Comparison of ENCODE assay signal across 22 cellular contexts in genomic region chr15:82968066-82968465, GRCh38. TPM values are rescaled to one million over a fixed set of nuclear protein-coding genes. Genes with fewer than 3 reads are reported as not detected.
DNase-seq lines count a peak whose midpoint lies in the region; ATAC-seq and TF ChIP-seq lines count a peak whose summit lies in the region.
"Had no signal": no experiment of that assay in that cellular context is flagged by ENCODE, and none has a peak within 500 bp of the region (broad histone marks: within the 10 kb centered on the region; RNA-seq: fewer than 3 reads in every experiment).

No MANE protein-coding gene starts in this region.

- H3K36me3 ChIP-seq in trophoblast cell (ENCODE audit: control insufficient read depth in 1 of 2, insufficient read depth in 2 of 2, low read length in 2 of 2) (no peaks in the 10 kb centered on the region), Karpas-422 (ENCODE audit: insufficient read depth, low read length) (no peaks in the 10 kb centered on the region)
- H3K36me3 ChIP-seq: cardiac muscle cell, esophagus muscularis mucosa, left lung, pancreas, SJSA1, spleen had no signal

- H3K79me1 ChIP-seq in trophoblast cell (ENCODE audit: low read length): peaks cover 2% of the 10 kb centered on the region

- no peak overlapping the region for H2AK5ac ChIP-seq in trophoblast cell (ENCODE audit: low read length)

- H2BK12ac ChIP-seq in trophoblast cell (ENCODE audit: low read length): no peak overlapping the region

- no peak overlapping the region for H4K8ac ChIP-seq in trophoblast cell (ENCODE audit: low read depth, low read length)

- H3K4me3 ChIP-seq in astrocyte of the spinal cord (ENCODE audit: low read depth, low read length): no peak overlapping the region
- H3K4me3 ChIP-seq in trophoblast cell (ENCODE audit: low read depth, low read length): no peak overlapping the region
- no peak overlapping the region for H3K4me3 ChIP-seq in Karpas-422 (ENCODE audit: low read length)
- H3K4me3 ChIP-seq: cardiac muscle cell, esophagus muscularis mucosa, left lung, pancreas, SJSA1, spleen had no signal

- no peak overlapping the region for H3K4me3 Mint-ChIP-seq in activated CD4-positive, alpha-beta T cell treated with anti-CD3 and anti-CD28 coated beads, Interleukin-2, amount 10 ng/mL, durations not matched to agents 24 days and 14 days
- H3K4me3 Mint-ChIP-seq: activated CD4-positive, alpha-beta T cell treated with anti-CD3 and anti-CD28 coated beads for 36 hours; stimulated activated naive B cell treated with anti-CD40 and anti-IgM and Interleukin-4, amounts not matched to agents 10 μg/mL and 1 μg/mL and 100 μg/mL, for 72 hours; type B pancreatic cell had no signal

- in situ Hi-C loops in astrocyte of the spinal cord (cut with HindIII; ENCODE audit: low sequenced_read_pairs): no loop called here

- H3K27ac ChIP-seq in trophoblast cell (ENCODE audit: low read depth, low read length) (no peak overlapping the region), Karpas-422 (ENCODE audit: low read length) (no peak overlapping the region)
- H3K27ac ChIP-seq: C4-2B, cardiac muscle cell, esophagus muscularis mucosa, left lung, pancreas, SJSA1, spleen had no signal

- WGBS in trophoblast cell (ENCODE audit: extremely low coverage, insufficient coverage, insufficient read length): no CpG with 5 or more reads among the region's 4 CpGs

- intact Hi-C loops in posterior cingulate gyrus (cut with DNase I): no loop called here
- intact Hi-C loops in activated CD4-positive, alpha-beta T cell treated with anti-CD3 and anti-CD28 coated beads, Interleukin-2, amount 10 ng/mL, durations not matched to agents 24 days and 14 days (cut with micrococcal nuclease): no loop called here

- H3K27me3 ChIP-seq in trophoblast cell (ENCODE audit: insufficient read depth, low read length) (no peaks in the 10 kb centered on the region), Karpas-422 (ENCODE audit: low read length) (no peaks in the 10 kb centered on the region)
- H3K27me3 ChIP-seq: cardiac muscle cell, esophagus muscularis mucosa, left lung, pancreas, SJSA1, spleen had no signal

- H3K18ac ChIP-seq in trophoblast cell (ENCODE audit: low read length): no peak overlapping the region

- H3K9ac ChIP-seq in trophoblast cell (ENCODE audit: low read length): no peak overlapping the region
- H3K9ac ChIP-seq in Karpas-422 (ENCODE audit: low read length): no peak overlapping the region

- H2AFZ ChIP-seq in trophoblast cell (ENCODE audit: insufficient read depth, low read length, poor library complexity) (no peak overlapping the region), Karpas-422 (ENCODE audit: low read length) (no peak overlapping the region)

- peaks cover 14% of the 10 kb centered on the region for H3K4me1 Mint-ChIP-seq in activated CD4-positive, alpha-beta T cell treated with anti-CD3 and anti-CD28 coated beads, Interleukin-2, amount 10 ng/mL, durations not matched to agents 24 days and 14 days

- H3K9me3 Mint-ChIP-seq in activated CD4-positive, alpha-beta T cell treated with anti-CD3 and anti-CD28 coated beads, Interleukin-2, amount 10 ng/mL, durations not matched to agents 24 days and 14 days: no peaks in the 10 kb centered on the region
- H3K9me3 Mint-ChIP-seq: activated naive CD4-positive, alpha-beta T cell treated with anti-CD3 and anti-CD28 coated beads, Interleukin-2, amount 50 U/mL, for 72 hours; stimulated activated naive B cell treated with anti-CD40 and anti-IgM and Interleukin-4, amounts not matched to agents 10 μg/mL and 1 μg/mL and 100 μg/mL, for 72 hours; type B pancreatic cell had no signal

- no peaks in the 10 kb centered on the region for H3K9me2 ChIP-seq in Karpas-422 (replicated peaks; ENCODE audit: insufficient read depth, low read length)

- H4K12ac ChIP-seq in trophoblast cell (ENCODE audit: low read depth, low read length): no peak overlapping the region

- no peak overlapping the region for H2BK5ac ChIP-seq in trophoblast cell (ENCODE audit: low read depth, low read length, poor library complexity)

- H3K79me2 ChIP-seq in trophoblast cell (ENCODE audit: control insufficient read depth, insufficient read depth, low read length, poor library complexity) (no peaks in the 10 kb centered on the region), Karpas-422 (ENCODE audit: low read length) (no peaks in the 10 kb centered on the region)

- H2BK120ac ChIP-seq in trophoblast cell (ENCODE audit: insufficient read depth, low read length, poor library complexity): no peak overlapping the region

- H4K20me1 ChIP-seq in Karpas-422 (ENCODE audit: insufficient read depth, low read depth, low read length): no peaks in the 10 kb centered on the region

- no peaks in the 10 kb centered on the region for H3K9me3 ChIP-seq in trophoblast cell (ENCODE audit: insufficient read depth, low read depth, low read length)
- no peaks in the 10 kb centered on the region for H3K9me3 ChIP-seq in Karpas-422 (ENCODE audit: low read length)
- H3K9me3 ChIP-seq: esophagus muscularis mucosa, left lung, pancreas, SJSA1, spleen had no signal

- no peak overlapping the region for H3K4ac ChIP-seq in trophoblast cell (ENCODE audit: low read depth, low read length)

- no peak for ATAC-seq in HG03108 (IDR thresholded peaks at IDR 0.05; ENCODE audit: unreplicated experiment)
- ATAC-seq: activated CD4-positive, alpha-beta T cell treated with anti-CD3 and anti-CD28 coated beads for 36 hours; activated naive CD4-positive, alpha-beta T cell treated with anti-CD3 and anti-CD28 coated beads, Interleukin-2, amount 50 U/mL, for 72 hours; left lung; pancreas; stimulated activated naive B cell treated with anti-CD40 and anti-IgM and Interleukin-4, amounts not matched to agents 10 μg/mL and 1 μg/mL and 100 μg/mL, for 72 hours had no signal

- H4K91ac ChIP-seq in trophoblast cell (ENCODE audit: low read depth, low read length): no peak overlapping the region

- no peaks in the 10 kb centered on the region for H3K36me3 Mint-ChIP-seq in activated CD4-positive, alpha-beta T cell treated with anti-CD3 and anti-CD28 coated beads, Interleukin-2, amount 10 ng/mL, durations not matched to agents 24 days and 14 days (ENCODE audit: low read depth)
- H3K36me3 Mint-ChIP-seq: activated naive CD4-positive, alpha-beta T cell treated with anti-CD3 and anti-CD28 coated beads, Interleukin-2, amount 50 U/mL, for 72 hours; type B pancreatic cell had no signal

- DNase-seq in GM03348 (ENCODE audit: low spot score): peak; percentile 49
- DNase-seq in MV-4-11 (lab: John Stamatoyannopoulos, UW): peak; percentile 87
- peak; percentile 50 for DNase-seq in astrocyte of the spinal cord (ENCODE audit: low read depth, low spot score)
- peak; percentile 9 to 39 for DNase-seq in trophoblast cell
- DNase-seq in posterior cingulate gyrus: no peak
- no peak for DNase-seq in activated CD4-positive, alpha-beta T cell treated with anti-CD3 and anti-CD28 coated beads, Interleukin-2, amount 10 ng/mL, durations not matched to agents 24 days and 14 days
- no peak for DNase-seq in Karpas-422
- DNase-seq: activated CD4-positive, alpha-beta T cell treated with anti-CD3 and anti-CD28 coated beads for 36 hours; activated CD8-positive, alpha-beta memory T cell treated with anti-CD3 and anti-CD28 coated beads, Interleukin-2, amount 50 U/mL, for 48 hours; left lung; NCI-H146; NCI-H2227 treated with DMSO at 0.1 percent for 48 hours; pancreas; spleen; stimulated activated naive B cell treated with anti-CD40 and anti-IgM and Interleukin-4, amounts not matched to agents 10 μg/mL and 1 μg/mL and 100 μg/mL, for 72 hours had no signal

- no peak overlapping the region for H3K23ac ChIP-seq in trophoblast cell (ENCODE audit: low read length)

- H3K27ac Mint-ChIP-seq in activated CD4-positive, alpha-beta T cell treated with anti-CD3 and anti-CD28 coated beads, Interleukin-2, amount 10 ng/mL, durations not matched to agents 24 days and 14 days: no peak overlapping the region
- H3K27ac Mint-ChIP-seq: activated CD4-positive, alpha-beta T cell treated with anti-CD3 and anti-CD28 coated beads for 36 hours; activated naive CD4-positive, alpha-beta T cell treated with anti-CD3 and anti-CD28 coated beads, Interleukin-2, amount 50 U/mL, for 72 hours; stimulated activated naive B cell treated with anti-CD40 and anti-IgM and Interleukin-4, amounts not matched to agents 10 μg/mL and 1 μg/mL and 100 μg/mL, for 72 hours; type B pancreatic cell had no signal

- TF ChIP-seq CTCF in astrocyte of the spinal cord (IDR thresholded peaks at IDR 0.05; ENCODE audit: low read depth, low read length): no peak

- H3K4me1 ChIP-seq in trophoblast cell (ENCODE audit: control insufficient read depth in 1 of 2, insufficient read depth in 2 of 2, low read length in 2 of 2) (peaks cover 0 to 1% of the 10 kb centered on the region in 2 experiments), Karpas-422 (ENCODE audit: low read length) (no peaks in the 10 kb centered on the region)
- H3K4me1 ChIP-seq: left lung, SJSA1, spleen had no signal

- H3K14ac ChIP-seq in trophoblast cell (ENCODE audit: low read length): no peak overlapping the region

- H3K27me3 Mint-ChIP-seq in activated CD4-positive, alpha-beta T cell treated with anti-CD3 and anti-CD28 coated beads, Interleukin-2, amount 10 ng/mL, durations not matched to agents 24 days and 14 days: peaks cover 26% of the 10 kb centered on the region
- H3K27me3 Mint-ChIP-seq: activated CD4-positive, alpha-beta T cell treated with anti-CD3 and anti-CD28 coated beads for 36 hours; stimulated activated naive B cell treated with anti-CD40 and anti-IgM and Interleukin-4, amounts not matched to agents 10 μg/mL and 1 μg/mL and 100 μg/mL, for 72 hours; type B pancreatic cell had no signal

- H3K4me2 ChIP-seq in trophoblast cell (ENCODE audit: low read length) (no peak overlapping the region), Karpas-422 (ENCODE audit: low read depth, low read length, poor library complexity, severe bottlenecking) (no peak overlapping the region)

RNA-seq across cellular contexts. Expression of gene HOMER2, which starts 15.5 kb away (rescaled TPM):
- 2.4 and 3.3 TPM in 2 replicates for polyA plus RNA-seq in trophoblast cell (2013)
- 29.3 and 32.1 TPM in 2 replicates for total RNA-seq in activated CD4-positive, alpha-beta T cell treated with anti-CD3 and anti-CD28 coated beads, Interleukin-2, amount 10 ng/mL, durations not matched to agents 24 days and 14 days
- total RNA-seq in Karpas-422 (2014; rRNA removed; shearing (Covaris generic); ENCODE audit: low replicate concordance): 30.4 and 48.5 TPM in 2 replicates

RNA-seq across cellular contexts. Expression of gene RAMAC, which starts 17.9 kb away (rescaled TPM):
- 34.3 and 34.7 TPM in 2 replicates for polyA plus RNA-seq in trophoblast cell (2013)
- total RNA-seq in activated CD4-positive, alpha-beta T cell treated with anti-CD3 and anti-CD28 coated beads, Interleukin-2, amount 10 ng/mL, durations not matched to agents 24 days and 14 days: 23.9 and 26.4 TPM in 2 replicates
- 37.5 and 45.9 TPM in 2 replicates for total RNA-seq in Karpas-422 (2014; rRNA removed; shearing (Covaris generic); ENCODE audit: low replicate concordance)

RNA-seq across cellular contexts. Expression of gene C15orf40, which starts 43.4 kb away (rescaled TPM):
- polyA plus RNA-seq in trophoblast cell (2013): 8.7 and 9.5 TPM in 2 replicates
- total RNA-seq in activated CD4-positive, alpha-beta T cell treated with anti-CD3 and anti-CD28 coated beads, Interleukin-2, amount 10 ng/mL, durations not matched to agents 24 days and 14 days: 23.6 and 30.8 TPM in 2 replicates
- total RNA-seq in Karpas-422 (2014; rRNA removed; shearing (Covaris generic); ENCODE audit: low replicate concordance): 30.4 and 43.9 TPM in 2 replicates

Comparison
In these comparisons a context has a peak if more than half of its experiments do, and no peak if none do; other contexts are left out.
1. DNase-seq: peak in GM03348 (single experiment), MV-4-11 (single experiment), astrocyte of the spinal cord (single experiment) and trophoblast cell (2 of 2); none in posterior cingulate gyrus (0 of 10), activated CD4-positive, alpha-beta T cell treated with anti-CD3 and anti-CD28 coated beads, Interleukin-2, amount 10 ng/mL, durations not matched to agents 24 days and 14 days (single experiment) and Karpas-422 (single experiment).